8 cellular contexts compared by ENCODE assay signal in genomic region chr6:137081997-137082396, GRCh38. TPM values are rescaled to one million over a fixed set of nuclear protein-coding genes. Genes with fewer than 3 reads are reported as not detected.
"Had no signal": no experiment of that assay in that cellular context is flagged by ENCODE, and none has a peak within 500 bp of the region (broad histone marks: within the 10 kb centered on the region; RNA-seq: fewer than 3 reads in every experiment).

No MANE protein-coding gene starts in this region.

- ATAC-seq: HepG2 had no signal

- FAIRE-seq: HepG2, HTR-8/SVneo had no signal

- DNase-seq: IMR-90, KBM-7, KG1 had no signal

- H3K27ac ChIP-seq: HL-60 had no signal

RNA-seq across cellular contexts. Expression of gene IL20RA, which starts 37.2 kb away (rescaled TPM):
- total RNA-seq: HepG2, HT1080, IMR-90 had no signal
- polyA plus RNA-seq: HepG2, IgD-negative memory B cell had no signal
